20 cellular contexts compared by ENCODE assay signal in the genomic region with DNA sequence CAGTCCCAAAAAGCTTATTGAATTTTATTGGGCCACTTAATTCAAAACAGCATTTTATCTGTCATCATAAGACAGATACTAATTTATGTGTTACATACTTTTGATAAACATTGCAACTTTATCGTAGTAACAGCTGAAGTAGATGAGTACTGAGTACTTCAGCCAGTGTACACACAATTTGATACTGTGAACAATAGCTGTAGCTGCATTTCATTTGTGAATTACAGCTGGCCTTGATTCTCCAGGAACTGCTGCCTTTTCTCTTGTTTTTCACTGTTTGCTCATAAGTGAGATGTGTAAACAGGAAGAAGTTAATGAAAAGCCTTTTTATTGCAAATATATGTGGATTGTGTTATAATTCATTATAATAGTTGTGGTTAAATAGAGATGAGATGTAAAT. TPM values are rescaled to one million over a fixed set of nuclear protein-coding genes. Genes with fewer than 3 reads are reported as not detected.
DNase-seq lines count a peak whose midpoint lies in the region; ATAC-seq, FAIRE-seq and TF ChIP-seq lines count a peak whose summit lies in the region.
"Had no signal": no experiment of that assay in that cellular context is flagged by ENCODE, and none has a peak within 500 bp of the region (broad histone marks: within the 10 kb centered on the region; RNA-seq: fewer than 3 reads in every experiment).

No MANE protein-coding gene starts in this region.

- H3F3A ChIP-seq in SK-N-SH (replicated peaks; ENCODE audit: insufficient read depth) = no peaks in the 10 kb centered on the region
- no peaks in the 10 kb centered on the region for H3F3A ChIP-seq in PC-3 (ENCODE audit: low read length, unreplicated experiment)

- H3K27ac ChIP-seq in SK-N-SH (ENCODE audit: low read depth in 2 of 2, low read length in 1 of 2) = no peak overlapping the region; a peak in 1 of 4 replicates
- H3K27ac ChIP-seq in PC-3 (ENCODE audit: low read length) = no peak overlapping the region
- peak overlapping the region in 1 of 4 donors; percentile 26 for H3K27ac ChIP-seq in pancreas
- no peak overlapping the region for H3K27ac ChIP-seq in suprapubic skin
- H3K27ac ChIP-seq: A549, brain microvascular endothelial cell, uterus had no signal

- H3K27me3 ChIP-seq in SK-N-SH (ENCODE audit: insufficient read depth) = no peaks in the 10 kb centered on the region
- H3K27me3 ChIP-seq in PC-3 (ENCODE audit: low read length) = no peaks in the 10 kb centered on the region
- no peaks in the 10 kb centered on the region for H3K27me3 ChIP-seq in pancreas
- no peaks in the 10 kb centered on the region for H3K27me3 ChIP-seq in suprapubic skin
- H3K27me3 ChIP-seq: brain microvascular endothelial cell, gastrocnemius medialis, uterus had no signal

- BruUV-seq in PC-3 (replicated peaks; lab: Mats Ljungman, UMichigan) = no TSS peak

- no peak for TF ChIP-seq POLR2A in suprapubic skin (IDR thresholded peaks at IDR 0.05)

- H2AFZ ChIP-seq in SK-N-SH (ENCODE audit: low read depth) (no peak overlapping the region), PC-3 (ENCODE audit: low read length) (no peak overlapping the region)

- no peaks in the 10 kb centered on the region for H3K9me3 ChIP-seq in SK-N-SH
- no peaks in the 10 kb centered on the region for H3K9me3 ChIP-seq in PC-3 (ENCODE audit: low read length)
- no peaks in the 10 kb centered on the region for H3K9me3 ChIP-seq in pancreas
- no peaks in the 10 kb centered on the region for H3K9me3 ChIP-seq in suprapubic skin
- H3K9me3 ChIP-seq: A549, gastrocnemius medialis, uterus had no signal

- POLR2A ChIA-PET in SK-N-SH (lab: Yijun Ruan, JAX) (no interaction called here), PC-3 (lab: Charles Lee; ENCODE audit: unreplicated experiment) (interaction anchor here (0.7 kb wide), 1 partner anchor 52 kb away, joined by 4 read pairs; no protein-coding TSS in a partner anchor)

- DNase-seq in SK-N-SH (no peak), NCI-H2081 (lab: John Stamatoyannopoulos, UW) (peak; percentile 51 to 94), PC-3 (no peak), pancreas (no peak), suprapubic skin (ENCODE audit: low spot score in 2 of 2) (no peak), anterior cingulate cortex (lab: John Stamatoyannopoulos, UW) (no peak), NCI-H1048 (lab: John Stamatoyannopoulos, UW) (no peak)
- DNase-seq: activated CD4-positive, alpha-beta T cell treated with anti-CD3 and anti-CD28 coated beads, Interleukin-2, amount 10 ng/mL, durations not matched to agents 7 days and 5 days; activated naive CD4-positive, alpha-beta T cell treated with anti-CD3 and anti-CD28 coated beads, Interleukin-2, amount 10 ng/mL, durations not matched to agents 7 days and 5 days; brain microvascular endothelial cell; cortex of kidney; DMS79 treated with DMSO at 0.1 percent for 48 hours; gastrocnemius medialis; H7; left colon; uterus had no signal

- H3K9ac ChIP-seq in SK-N-SH = no peak overlapping the region
- H3K9ac ChIP-seq in PC-3 (ENCODE audit: low read length) = no peak overlapping the region

- TF ChIP-seq EP300 in SK-N-SH (IDR thresholded peaks at IDR 0.05; ENCODE audit: borderline replicate concordance in 1 of 2, low read depth in 1 of 2, low read length in 1 of 2) (no peak), suprapubic skin (IDR thresholded peaks at IDR 0.05) (no peak)

- no peak for TF ChIP-seq RAD21 in SK-N-SH (IDR thresholded peaks at IDR 0.05; ENCODE audit: low read length)

- TF ChIP-seq CTCF in SK-N-SH (IDR thresholded peaks at IDR 0.05) = no peak
- no peak for TF ChIP-seq CTCF in PC-3 (conservative IDR thresholded peaks at IDR 0.05; ENCODE audit: low read depth, low read length)
- TF ChIP-seq CTCF in pancreas (IDR thresholded peaks at IDR 0.05) = no peak
- no peak for TF ChIP-seq CTCF in suprapubic skin (IDR thresholded peaks at IDR 0.05)

- ATAC-seq in SK-N-SH treated with all-trans-retinoic acid at 6 μM for 48 hours (peak; percentile 43; the same call in 2 of the 3 replicates), PC-3 (peak; percentile 39), pancreas (peak in 3 of 4 donors; percentile 49 to 61 (median 49))
- ATAC-seq: A549, gastrocnemius medialis, sciatic nerve had no signal

- H3K4me2 ChIP-seq in SK-N-SH = no peak overlapping the region; the same call in 1 of the 2 replicates
- no peak overlapping the region for H3K4me2 ChIP-seq in PC-3 (ENCODE audit: low read length)
- H3K4me2 ChIP-seq: A549 had no signal

- intact Hi-C loops in PC-3 (cut with micrococcal nuclease) (no loop called here), pancreas (cut with DNase I) (no loop called here)

- H4K20me1 ChIP-seq in SK-N-SH (ENCODE audit: insufficient read depth) (no peaks in the 10 kb centered on the region), PC-3 (ENCODE audit: low read length) (peaks cover 22% of the 10 kb centered on the region; the same call in 1 of the 2 replicates)

- H3K36me3 ChIP-seq in SK-N-SH (replicated peaks in 1 of 2; ENCODE audit: control insufficient read depth in 1 of 2, insufficient read depth in 2 of 2, low read length in 1 of 2) (peaks cover 20 to 38% of the 10 kb centered on the region in 2 experiments), PC-3 (ENCODE audit: low read depth, low read length) (peaks cover 56% of the 10 kb centered on the region), pancreas (no peaks in the 10 kb centered on the region), suprapubic skin (peaks cover 10% of the 10 kb centered on the region)
- H3K36me3 ChIP-seq: uterus had no signal

- FAIRE-seq in pancreas (lab: Jason Lieb, UNC) = no peak
- FAIRE-seq: A549, TTC549 had no signal

- H3K4me3 ChIP-seq in SK-N-SH (ENCODE audit: low read depth in 2 of 2, low read length in 1 of 2) = no peak overlapping the region; a peak in 1 of 4 replicates
- H3K4me3 ChIP-seq in PC-3 (ENCODE audit: low read length) = no peak overlapping the region
- no peak overlapping the region for H3K4me3 ChIP-seq in pancreas
- H3K4me3 ChIP-seq in suprapubic skin = no peak overlapping the region
- H3K4me3 ChIP-seq: A549, gastrocnemius medialis, uterus had no signal

- H3K4me1 ChIP-seq in SK-N-SH (ENCODE audit: control insufficient read depth in 1 of 2, insufficient read depth in 2 of 2, low read depth in 1 of 2, low read length in 1 of 2) (peaks cover 2 to 10% of the 10 kb centered on the region in 2 experiments; a peak in 2 of 4 replicates), PC-3 (ENCODE audit: insufficient read depth, low read length) (peaks cover 15% of the 10 kb centered on the region), pancreas (peaks cover 27 to 47% (median 29%) of the 10 kb centered on the region in 3 donors), suprapubic skin (peaks cover 14% of the 10 kb centered on the region)
- H3K4me1 ChIP-seq: A549, uterus had no signal

- 81% methylated on average over 1 of the region's 1 CpG for WGBS in SK-N-SH (ENCODE audit: low lambda C conversion rate)
- WGBS in pancreas, 2 donors = 13 to 21% methylated on average over 1 of the region's 1 CpG
- WGBS in suprapubic skin = 64% methylated on average over 1 of the region's 1 CpG

- CTCF ChIA-PET in SK-N-SH (lab: Yijun Ruan, JAX) (interaction anchor here (0.6 kb wide), 1 partner anchor 749 kb away, joined by 3 read pairs; no protein-coding TSS in a partner anchor), PC-3 (lab: Charles Lee) (no interaction called here)

- peaks cover 100% of the 10 kb centered on the region for H3K79me2 ChIP-seq in SK-N-SH (ENCODE audit: insufficient read depth)
- H3K79me2 ChIP-seq in PC-3 (ENCODE audit: low read length) = peaks cover 93% of the 10 kb centered on the region

- H3K9me2 ChIP-seq in SK-N-SH = no peaks in the 10 kb centered on the region
- H3K9me2 ChIP-seq in PC-3 (replicated peaks; ENCODE audit: low read length) = no peaks in the 10 kb centered on the region

TF ChIP-seq in SK-N-SH treated with all-trans-retinoic acid at 6 μM for 48 hours, 23 proteins besides CTCF, POLR2A, EP300 and RAD21 (continues in another document):
- TF ChIP-seq ZNF565 (CRISPR knock-in tag; conservative IDR thresholded peaks at IDR 0.05; ENCODE audit: low read depth) (no peak), ZFP3 (CRISPR knock-in tag; IDR thresholded peaks at IDR 0.05) (no peak), ARNTL (CRISPR knock-in tag; IDR thresholded peaks at IDR 0.05; ENCODE audit: borderline replicate concordance, low read depth) (no peak)

TF ChIP-seq in SK-N-SH, 30 proteins besides CTCF, POLR2A, EP300 and RAD21:
- TF ChIP-seq TAF1 (IDR thresholded peaks at IDR 0.05; ENCODE audit: borderline replicate concordance, low read depth, low read length) = no peak
- no peak for TF ChIP-seq RXRA (IDR thresholded peaks at IDR 0.05; ENCODE audit: borderline replicate concordance, low read depth)
- TF ChIP-seq MAX (IDR thresholded peaks at IDR 0.05; ENCODE audit: low read depth) = no peak
- no peak for TF ChIP-seq FOXJ3 (CRISPR knock-in tag; IDR thresholded peaks at IDR 0.05)
- TF ChIP-seq GATA2 (CRISPR knock-in tag; IDR thresholded peaks at IDR 0.05) = no peak

RNA-seq across cellular contexts. Expression of gene UAP1, which starts 10.2 kb away (rescaled TPM):
- polyA plus RNA-seq in SK-N-SH (2012; rRNA removed) (32.3 and 44.1 TPM in 2 replicates), pancreas (10 to 100 TPM; 38.7 to 47.3 TPM)
- 49.8 and 58.0 TPM in 2 replicates for polyA plus RNA-seq in SK-N-SH (2012; cell fraction: cytosol; rRNA removed)
- polyA plus RNA-seq in SK-N-SH (2012; cell fraction: nucleus; rRNA removed) = 18.0 and 38.7 TPM in 2 replicates
- total RNA-seq in PC-3 (2014; rRNA removed) (116 and 118 TPM in 2 replicates), pancreas (10 to 100 TPM; 42.0 to 53.8 (median 47.5) TPM), suprapubic skin (10 to 100 TPM; 27.0 to 65.7 (median 47.9) TPM)

Comparison
In these comparisons a context has a peak if more than half of its experiments do, and no peak if none do; other contexts are left out.
1. DNase-seq: peak in NCI-H2081 (2 of 2); none in SK-N-SH (single experiment), PC-3 (single experiment), pancreas (0 of 6), suprapubic skin (0 of 2), anterior cingulate cortex (0 of 58) and NCI-H1048 (single experiment).
2. Peak in every context shown above with its lines, with median percentiles within 50 percentile points of each other: ATAC-seq.